ENCODE assay signal across 10 cellular contexts in the genomic region with DNA sequence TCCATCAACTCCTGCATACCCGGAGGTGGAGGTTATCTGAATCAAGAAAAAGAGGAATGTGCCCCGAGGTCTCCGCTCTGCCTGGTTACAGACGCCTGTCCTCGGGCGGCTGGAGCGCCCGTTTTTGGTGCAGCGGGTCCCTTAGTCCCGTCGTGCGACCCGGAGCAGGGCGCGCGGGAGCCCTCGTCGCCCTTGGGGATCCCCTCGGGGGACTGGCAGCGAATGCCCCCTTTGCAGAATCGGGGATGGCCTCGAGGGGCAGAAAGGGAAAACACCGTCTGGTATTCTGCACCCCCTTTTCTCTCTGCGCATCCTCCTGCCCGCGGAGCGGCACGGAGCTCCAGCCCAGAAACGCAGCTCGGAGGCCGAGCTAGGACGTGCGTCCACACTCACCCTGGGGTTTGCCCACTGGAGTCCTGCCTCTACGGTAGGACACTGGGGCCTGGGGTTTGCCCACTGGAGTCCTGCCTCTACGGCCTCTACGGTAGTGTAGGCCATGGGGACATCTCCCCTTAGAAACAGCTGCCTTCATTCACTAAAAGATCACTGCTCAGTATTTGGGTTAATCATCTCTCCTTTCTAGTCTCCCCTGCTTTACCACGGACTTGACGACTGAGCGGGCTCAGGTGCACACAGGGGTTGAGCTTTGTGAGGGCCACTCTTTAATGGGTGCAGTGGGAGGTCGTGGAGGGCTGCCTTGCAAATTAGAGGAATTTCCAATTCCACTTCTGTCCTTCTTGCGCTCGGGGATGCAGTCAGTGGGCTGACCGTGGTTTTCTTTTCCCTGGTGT. TPM values are rescaled to one million over a fixed set of nuclear protein-coding genes. Genes with fewer than 3 reads are reported as not detected.
DNase-seq lines count a peak whose midpoint lies in the region; ATAC-seq and TF ChIP-seq lines count a peak whose summit lies in the region.
"Had no signal": no experiment of that assay in that cellular context is flagged by ENCODE, and none has a peak within 500 bp of the region (broad histone marks: within the 10 kb centered on the region; RNA-seq: fewer than 3 reads in every experiment).

No MANE protein-coding gene starts in this region.

- H3K27me3 ChIP-seq in breast epithelium (no peaks in the 10 kb centered on the region), layer of hippocampus (ENCODE audit: control insufficient read depth, insufficient read depth, low read length) (peaks cover 3% of the 10 kb centered on the region), stomach smooth muscle (ENCODE audit: control insufficient read depth in 1 of 2, insufficient read depth in 2 of 2, low read length in 2 of 2) (no peaks in the 10 kb centered on the region)

- no peak for TF ChIP-seq CTCF in breast epithelium (IDR thresholded peaks at IDR 0.05)

- no peak for TF ChIP-seq POLR2A in breast epithelium (IDR thresholded peaks at IDR 0.05)

- H3K9me3 ChIP-seq in breast epithelium (no peaks in the 10 kb centered on the region), stomach smooth muscle (ENCODE audit: control insufficient read depth in 2 of 2, low read length in 2 of 2) (no peaks in the 10 kb centered on the region)

- peak overlapping the region; percentile 17 to 91 for H3K27ac ChIP-seq in breast epithelium
- peak overlapping the region; percentile 83 for H3K27ac ChIP-seq in layer of hippocampus (ENCODE audit: low read depth, low read length)
- peak overlapping the region; percentile 91 for H3K27ac ChIP-seq in stomach smooth muscle (ENCODE audit: low read length)

- ATAC-seq in HG02678 (IDR thresholded peaks at IDR 0.05; ENCODE audit: unreplicated experiment) (no peak), HG02938 (IDR thresholded peaks at IDR 0.05; ENCODE audit: unreplicated experiment) (no peak)

- H3K4me1 ChIP-seq in breast epithelium (no peaks in the 10 kb centered on the region), stomach smooth muscle (ENCODE audit: control insufficient read depth, insufficient read depth, low read length) (peaks cover 20% of the 10 kb centered on the region)

- H3K9ac ChIP-seq in stomach smooth muscle (ENCODE audit: low read length in 2 of 2) = peak overlapping the region; percentile 68

- intact Hi-C loops in breast epithelium (cut with DNase I; ENCODE audit: low total_unique reads) = no loop called here

- peak; percentile 33 for DNase-seq in HK-2 (ENCODE audit: unreplicated experiment)
- DNase-seq in breast epithelium (ENCODE audit: low spot score in 2 of 2) = no peak
- DNase-seq in NCI-H748 treated with DMSO at 0.1 percent for 48 hours (lab: John Stamatoyannopoulos, UW) = no peak
- DNase-seq in activated CD8-positive, alpha-beta memory T cell treated with anti-CD3 and anti-CD28 coated beads, Interleukin-2, amount 50 U/mL, for 48 hours = no peak
- DNase-seq: activated T-cell treated with anti-CD3 and anti-CD28 coated beads for 4 hours, NCI-H1436 treated with DMSO at 0.1 percent for 48 hours had no signal

- H3K36me3 ChIP-seq in breast epithelium (no peaks in the 10 kb centered on the region), stomach smooth muscle (ENCODE audit: control insufficient read depth in 2 of 2, insufficient read depth in 2 of 2, low read length in 2 of 2) (no peaks in the 10 kb centered on the region)

- H3K4me3 ChIP-seq in breast epithelium (peak overlapping the region; percentile 85 to 95 (median 85)), stomach smooth muscle (ENCODE audit: low read length in 2 of 2) (peak overlapping the region; percentile 89 to 90)

RNA-seq across cellular contexts. Expression of a gene that starts 2.4 kb away (rescaled TPM):
- total RNA-seq in breast epithelium = 100 to 1,000 TPM in 1 of 3 donors, 10 to 100 TPM in 2; 42.3 to 179 (median 61.6) TPM
